In the genomic region with DNA sequence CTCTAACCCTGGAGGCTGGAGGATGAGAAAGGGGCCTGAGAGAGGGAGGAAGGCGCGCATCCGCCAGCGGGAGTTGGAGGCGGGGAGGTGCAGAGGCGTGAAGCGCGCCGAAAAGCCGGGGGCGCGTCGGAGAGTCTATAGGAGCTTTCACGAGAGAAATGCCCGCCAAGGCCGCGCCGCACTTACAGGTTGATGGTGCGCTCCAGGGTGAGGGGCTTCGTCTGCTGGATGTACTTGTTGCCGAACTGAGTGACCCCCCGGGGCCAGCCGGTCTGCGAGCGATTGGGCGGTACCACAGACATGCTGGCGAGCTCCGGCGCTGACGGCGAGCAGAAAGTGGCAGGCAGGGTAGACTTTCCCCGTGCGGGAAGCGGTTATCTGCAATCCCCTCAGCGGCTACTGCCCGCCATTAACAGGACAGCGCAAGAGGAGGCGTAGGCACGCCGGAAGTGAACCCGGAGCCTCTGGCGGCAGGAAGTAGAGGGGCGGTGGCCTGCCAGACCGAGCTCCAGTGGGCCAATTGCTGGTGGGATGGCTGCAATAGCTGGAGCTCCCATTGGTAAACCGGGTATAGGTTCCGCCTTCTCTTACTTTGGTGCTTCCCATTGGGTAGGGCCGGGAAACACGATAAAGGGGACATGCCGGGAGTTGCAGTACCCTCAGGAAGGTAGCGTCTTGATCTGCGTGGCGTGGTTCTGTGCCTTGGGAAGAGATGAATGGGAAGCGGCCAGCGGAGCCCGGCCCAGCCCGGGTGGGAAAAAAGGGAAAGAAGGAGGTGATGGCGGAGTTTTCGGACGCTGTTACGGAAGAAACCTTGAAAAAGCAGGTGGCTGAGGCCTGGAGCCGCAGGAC, we compare ENCODE assay signal across 8 cellular contexts. TPM values are rescaled to one million over a fixed set of nuclear protein-coding genes. Genes with fewer than 3 reads are reported as not detected.
DNase-seq lines count a peak whose midpoint lies in the region; ATAC-seq and TF ChIP-seq lines count a peak whose summit lies in the region.

A gene (minus strand): TSS at position 432 of the 852 bp plus-strand sequence. CDS start 130 bp downstream, at position 302.
A gene (plus strand): TSS at position 654 of the 852 bp plus-strand sequence. CDS start 59 bp downstream, at position 713.

- ATAC-seq in GM19395 (IDR thresholded peaks at IDR 0.05; ENCODE audit: unreplicated experiment): peak; percentile 99
- peak; percentile 93 for ATAC-seq in HG03565 (IDR thresholded peaks at IDR 0.05; ENCODE audit: unreplicated experiment)
- peak; percentile 97 for ATAC-seq in left lobe of liver

- intact Hi-C loops in dendritic cell treated with granulocyte-macrophage colony-stimulating factor and Interleukin-4, amounts not matched to agents 40 ng/mL and 50 ng/mL, for 4 days (cut with micrococcal nuclease): loop anchor here (1.0 kb wide), 1 partner anchor 26 kb away; a partner anchor contains a TSS

- DNase-seq in NCI-H774 (lab: John Stamatoyannopoulos, UW): peak; percentile 94
- peak; percentile 85 to 88 for DNase-seq in activated CD4-positive, alpha-beta T cell treated with anti-CD3 and anti-CD28 coated beads, Interleukin-2, amount 50 U/mL, for 4 hours
- peak; percentile 96 for DNase-seq in left lobe of liver (ENCODE audit: low spot score)
- DNase-seq in stimulated activated CD4-positive, alpha-beta T cell treated with anti-CD3 and anti-CD28 coated beads, Interleukin-2, amount 100 ng/mL, for 4 hours (ENCODE audit: low read depth): peak; percentile 88

- H3K4me3 Mint-ChIP-seq in dendritic cell treated with granulocyte-macrophage colony-stimulating factor and Interleukin-4, amounts not matched to agents 40 ng/mL and 50 ng/mL, for 4 days: peak within 1 kb of the TSS; percentile 89

- peak within 1 kb of the TSS; percentile 87 for H3K27ac Mint-ChIP-seq in dendritic cell treated with granulocyte-macrophage colony-stimulating factor and Interleukin-4, amounts not matched to agents 40 ng/mL and 50 ng/mL, for 4 days

- no peaks in the 10 kb centered on the region for H3K27me3 Mint-ChIP-seq in dendritic cell treated with granulocyte-macrophage colony-stimulating factor and Interleukin-4, amounts not matched to agents 40 ng/mL and 50 ng/mL, for 4 days

- peaks cover 29% of the 10 kb centered on the region for H3K4me1 Mint-ChIP-seq in dendritic cell treated with granulocyte-macrophage colony-stimulating factor and Interleukin-4, amounts not matched to agents 40 ng/mL and 50 ng/mL, for 4 days (ENCODE audit: low read depth)

- TF ChIP-seq CTCF in C4-2B (conservative IDR thresholded peaks at IDR 0.05): no peak

- no peaks in the 10 kb centered on the region for H3K9me3 Mint-ChIP-seq in dendritic cell treated with granulocyte-macrophage colony-stimulating factor and Interleukin-4, amounts not matched to agents 40 ng/mL and 50 ng/mL, for 4 days

- peaks cover 53% of the 10 kb centered on the region for H3K36me3 Mint-ChIP-seq in dendritic cell treated with granulocyte-macrophage colony-stimulating factor and Interleukin-4, amounts not matched to agents 40 ng/mL and 50 ng/mL, for 4 days (ENCODE audit: low read depth)

- peak within 1 kb of the TSS; percentile 94 for H3K27ac ChIP-seq in C4-2B

RNA-seq across cellular contexts. Expression of the first gene that starts in this region (rescaled TPM):
- total RNA-seq in left lobe of liver: 31.7 TPM

RNA-seq across cellular contexts. Expression of the second gene that starts in this region (rescaled TPM):
- total RNA-seq in left lobe of liver: 12.1 TPM

Comparison
In these comparisons a context has a peak if more than half of its experiments do, and no peak if none do; other contexts are left out.
1. Peak in every context shown above with its lines: DNase-seq, ATAC-seq and H3K27ac ChIP-seq.